In genomic region chr20:63186528-63187316, GRCh38 we compare ENCODE assay signal across 13 cellular contexts. TPM values are rescaled to one million over a fixed set of nuclear protein-coding genes. Genes with fewer than 3 reads are reported as not detected.
DNase-seq lines count a peak whose midpoint lies in the region; ATAC-seq and TF ChIP-seq lines count a peak whose summit lies in the region.
"Had no signal": no experiment of that assay in that cellular context is flagged by ENCODE, and none has a peak within 500 bp of the region (broad histone marks: within the 10 kb centered on the region; RNA-seq: fewer than 3 reads in every experiment).

No MANE protein-coding gene starts in this region.

- intact Hi-C loops in spleen (cut with DNase I; ENCODE audit: low total_unique reads), result no loop called here

- no peak for TF ChIP-seq POLR2A in spleen (IDR thresholded peaks at IDR 0.05)

- H3K36me3 Mint-ChIP-seq in T-helper 17 cell (ENCODE audit: low read depth), result no peaks in the 10 kb centered on the region

- no peak for ATAC-seq in T-helper 17 cell
- ATAC-seq: activated CD4-positive, alpha-beta T cell treated with anti-CD3 and anti-CD28 coated beads for 36 hours had no signal

- H3K4me1 Mint-ChIP-seq in T-helper 17 cell, result peaks cover 3% of the 10 kb centered on the region
- H3K4me1 Mint-ChIP-seq: activated CD4-positive, alpha-beta T cell treated with anti-CD3 and anti-CD28 coated beads for 36 hours had no signal

- H3K4me1 ChIP-seq in spleen, result no peaks in the 10 kb centered on the region

- no peak for TF ChIP-seq CTCF in spleen (IDR thresholded peaks at IDR 0.05 in 8 of 11, conservative IDR thresholded peaks at IDR 0.05 in 3 of 11)

- WGBS in spleen, 5 donors, result 85 to 96% (median 92%) methylated on average over 4 to 8 of the region's 8 CpGs

- H3K27me3 ChIP-seq in spleen (replicated peaks in 1 of 7), result peaks cover 0 to 24% (median 10%) of the 10 kb centered on the region in 7 donors

- H3K9me3 ChIP-seq in T-helper 17 cell (ENCODE audit: control insufficient read depth, low read length, poor library complexity, severe bottlenecking), result no peaks in the 10 kb centered on the region
- H3K9me3 ChIP-seq in spleen, result no peaks in the 10 kb centered on the region

- no peak overlapping the region for H3K4me3 Mint-ChIP-seq in T-helper 17 cell
- H3K4me3 Mint-ChIP-seq: activated CD4-positive, alpha-beta T cell treated with anti-CD3 and anti-CD28 coated beads for 36 hours; activated T-cell treated with anti-CD3 and anti-CD28 coated beads, Interleukin-2, amount 50 U/mL, for 24 hours had no signal

- H3K27ac Mint-ChIP-seq in T-helper 17 cell, result no peak overlapping the region
- H3K27ac Mint-ChIP-seq: activated CD4-positive, alpha-beta T cell treated with anti-CD3 and anti-CD28 coated beads for 36 hours; activated T-cell treated with anti-CD3 and anti-CD28 coated beads, Interleukin-2, amount 50 U/mL, for 24 hours had no signal

- no peak overlapping the region for H3K4me3 ChIP-seq in spleen

- peak; percentile 33 for DNase-seq in DMS 273 (lab: John Stamatoyannopoulos, UW; ENCODE audit: unreplicated experiment)
- DNase-seq in DMS 273 treated with DMSO at 0.1 percent for 48 hours (lab: John Stamatoyannopoulos, UW), result no peak
- peak; percentile 44 for DNase-seq in LoVo (ENCODE audit: low spot score)
- peak; percentile 37 for DNase-seq in epithelial cell of prostate (ENCODE audit: low read depth, low spot score)
- DNase-seq in renal cortical epithelial cell (ENCODE audit: low read depth), result peak; percentile 33
- no peak for DNase-seq in T-helper 17 cell
- no peak for DNase-seq in SKM-1 (lab: John Stamatoyannopoulos, UW; ENCODE audit: unreplicated experiment)
- no peak for DNase-seq in spleen
- DNase-seq: activated CD4-positive, alpha-beta T cell treated with anti-CD3 and anti-CD28 coated beads for 36 hours; activated T-cell treated with anti-CD3 and anti-CD28 coated beads, Interleukin-2, amount 50 U/mL, for 24 hours; NCI-H1694; stimulated activated CD4-positive, alpha-beta T cell treated with anti-CD3 and anti-CD28 coated beads, Interleukin-12 subunit alpha, Interleukin-12 subunit beta, amount 100 ng/mL, for 4 hours had no signal

- peaks cover 17% of the 10 kb centered on the region for H3K27me3 Mint-ChIP-seq in T-helper 17 cell

- H3K27ac ChIP-seq in epithelial cell of prostate (no peak overlapping the region), spleen (no peak overlapping the region)
- H3K27ac ChIP-seq: 22Rv1 had no signal

- no peaks in the 10 kb centered on the region for H3K36me3 ChIP-seq in spleen

RNA-seq across cellular contexts. Expression of gene YTHDF1, which starts 29.2 kb away (rescaled TPM):
- total RNA-seq in renal cortical epithelial cell (18.8 and 32.8 TPM in 2 replicates), T-helper 17 cell (10 to 100 TPM; 30.0 to 41.4 TPM), spleen (10 to 100 TPM; 30.8 to 41.6 (median 35.9) TPM)
- polyA plus RNA-seq in spleen, result 10 to 100 TPM; 18.8 to 24.3 (median 21.2) TPM

RNA-seq across cellular contexts. Expression of gene BIRC7, which starts 49.0 kb away (rescaled TPM):
- 0.15 TPM in 1 of 2 replicates, not detected in the other for total RNA-seq in renal cortical epithelial cell
- not detected for total RNA-seq in T-helper 17 cell
- 1 to 10 TPM in 3 of 7 donors, under 1 TPM in 2, not detected in 2; 0.40 to 1.3 (median 1.0) TPM for total RNA-seq in spleen
- 1 to 10 TPM; 1.1 to 2.9 (median 1.4) TPM for polyA plus RNA-seq in spleen

Comparison
In these comparisons a context has a peak if more than half of its experiments do, and no peak if none do; other contexts are left out.
1. DNase-seq: peak in DMS 273 (single experiment), LoVo (single experiment), epithelial cell of prostate (single experiment) and renal cortical epithelial cell (single experiment); none in DMS 273 treated with DMSO at 0.1 percent for 48 hours (single experiment), T-helper 17 cell (0 of 3), SKM-1 (single experiment) and spleen (single experiment).